Comparison of ENCODE assay signal across 26 cellular contexts in genomic region chr15:80818996-80819395, GRCh38. TPM values are rescaled to one million over a fixed set of nuclear protein-coding genes. Genes with fewer than 3 reads are reported as not detected.
DNase-seq lines count a peak whose midpoint lies in the region; ATAC-seq lines count a peak whose summit lies in the region.
"Had no signal": no experiment of that assay in that cellular context is flagged by ENCODE, and none has a peak within 500 bp of the region (broad histone marks: within the 10 kb centered on the region; RNA-seq: fewer than 3 reads in every experiment).

No MANE protein-coding gene starts in this region.

- no peaks in the 10 kb centered on the region for H3K9me3 Mint-ChIP-seq in activated naive CD8-positive, alpha-beta T cell treated with anti-CD3 and anti-CD28 coated beads, Interleukin-2, amount 50 U/mL, for 24 hours
- H3K9me3 Mint-ChIP-seq: activated naive CD4-positive, alpha-beta T cell treated with anti-CD3 and anti-CD28 coated beads, Interleukin-2, amount 10 ng/mL, durations not matched to agents 7 days and 5 days; central memory CD8-positive, alpha-beta T cell had no signal

- peaks cover 6% of the 10 kb centered on the region for H3K27me3 Mint-ChIP-seq in activated naive CD8-positive, alpha-beta T cell treated with anti-CD3 and anti-CD28 coated beads, Interleukin-2, amount 50 U/mL, for 24 hours

- ATAC-seq in left ventricle myocardium superior (peak; percentile 38), Right ventricle myocardium inferior (no peak)
- ATAC-seq in activated naive CD8-positive, alpha-beta T cell treated with anti-CD3 and anti-CD28 coated beads, Interleukin-2, amount 50 U/mL, for 24 hours: no peak
- ATAC-seq: activated T-cell treated with anti-CD3 and anti-CD28 coated beads, Interleukin-2, amount 50 U/mL, for 72 hours had no signal

- intact Hi-C loops in left ventricle myocardium superior (cut with micrococcal nuclease) (no loop called here), Right ventricle myocardium inferior (cut with DNase I) (no loop called here)

- H3K27ac Mint-ChIP-seq in activated naive CD8-positive, alpha-beta T cell treated with anti-CD3 and anti-CD28 coated beads, Interleukin-2, amount 50 U/mL, for 24 hours: no peak overlapping the region
- H3K27ac Mint-ChIP-seq: activated naive CD4-positive, alpha-beta T cell treated with anti-CD3 and anti-CD28 coated beads, Interleukin-2, amount 10 ng/mL, durations not matched to agents 7 days and 5 days; activated T-cell treated with anti-CD3 and anti-CD28 coated beads, Interleukin-2, amount 50 U/mL, for 72 hours had no signal

- peak overlapping the region; percentile 72 for H3K27ac ChIP-seq in angular gyrus (ENCODE audit: low read depth, low read length)
- H3K27ac ChIP-seq: heart left ventricle, PC-9, SJSA1 had no signal

- no peak for DNase-seq in left ventricle myocardium superior
- no peak for DNase-seq in Right ventricle myocardium inferior (ENCODE audit: missing footprints)
- peak; percentile 44 for DNase-seq in myocyte (ENCODE audit: low read depth)
- no peak for DNase-seq in NCI-H446 (lab: John Stamatoyannopoulos, UW)
- DNase-seq in activated naive CD8-positive, alpha-beta T cell treated with anti-CD3 and anti-CD28 coated beads, Interleukin-2, amount 50 U/mL, for 24 hours: no peak
- no peak for DNase-seq in NCI-H187 treated with DMSO at 0.1 percent for 48 hours (lab: John Stamatoyannopoulos, UW)
- no peak for DNase-seq in stimulated activated CD4-positive, alpha-beta T cell treated with anti-CD3 and anti-CD28 coated beads, Interleukin-12 subunit alpha, Interleukin-12 subunit beta, amount 100 ng/mL, for 4 hours
- DNase-seq: ACHN; activated CD4-positive, alpha-beta T cell treated with anti-CD3 and anti-CD28 coated beads for 1 hour; activated CD8-positive, alpha-beta memory T cell treated with anti-CD3 and anti-CD28 coated beads for 24 hours; activated naive CD4-positive, alpha-beta T cell treated with anti-CD3 and anti-CD28 coated beads, Interleukin-2, amount 10 ng/mL, durations not matched to agents 7 days and 5 days; activated T-cell treated with anti-CD3 and anti-CD28 coated beads, Interleukin-2, amount 50 U/mL, for 72 hours; amygdala; COR-L47; DND-41; effector CD8-positive, alpha-beta T cell; heart left ventricle; NCI-H1092 treated with DMSO at 0.1 percent for 48 hours; NCI-H2029; NCI-H345; NCI-H82; PC-9 had no signal

- no peak overlapping the region for H3K4me3 Mint-ChIP-seq in activated naive CD8-positive, alpha-beta T cell treated with anti-CD3 and anti-CD28 coated beads, Interleukin-2, amount 50 U/mL, for 24 hours
- H3K4me3 Mint-ChIP-seq: activated naive CD4-positive, alpha-beta T cell treated with anti-CD3 and anti-CD28 coated beads, Interleukin-2, amount 10 ng/mL, durations not matched to agents 7 days and 5 days; activated T-cell treated with anti-CD3 and anti-CD28 coated beads, Interleukin-2, amount 50 U/mL, for 72 hours; central memory CD8-positive, alpha-beta T cell had no signal

- no peaks in the 10 kb centered on the region for H3K4me1 Mint-ChIP-seq in activated naive CD8-positive, alpha-beta T cell treated with anti-CD3 and anti-CD28 coated beads, Interleukin-2, amount 50 U/mL, for 24 hours
- H3K4me1 Mint-ChIP-seq: activated naive CD4-positive, alpha-beta T cell treated with anti-CD3 and anti-CD28 coated beads, Interleukin-2, amount 10 ng/mL, durations not matched to agents 7 days and 5 days; central memory CD8-positive, alpha-beta T cell had no signal

- no peaks in the 10 kb centered on the region for H3K36me3 Mint-ChIP-seq in activated naive CD8-positive, alpha-beta T cell treated with anti-CD3 and anti-CD28 coated beads, Interleukin-2, amount 50 U/mL, for 24 hours (ENCODE audit: low read depth)
- H3K36me3 Mint-ChIP-seq: activated naive CD4-positive, alpha-beta T cell treated with anti-CD3 and anti-CD28 coated beads, Interleukin-2, amount 10 ng/mL, durations not matched to agents 7 days and 5 days had no signal

RNA-seq across cellular contexts. Expression of gene CEMIP, which starts 39.8 kb away (rescaled TPM):
- total RNA-seq in left ventricle myocardium superior (not detected), Right ventricle myocardium inferior (0.14 TPM), myocyte (13.9 and 17.2 TPM in 2 replicates)
- polyA plus RNA-seq in myocyte (2012): 180 TPM
- total RNA-seq: T-helper 1 cell treated with Interleukin-12 subunit alpha and Interleukin-12 subunit beta and Interleukin-4 antibody, amounts not matched to agents 30 ng/mL and 1 ng/mL, for 36 hours had no signal

Comparison
In these comparisons a context has a peak if more than half of its experiments do, and no peak if none do; other contexts are left out.
1. RNA of gene CEMIP, which starts 39.8 kb away (total RNA-seq): 13.9 to 17.2 TPM in myocyte; 0.14 TPM in Right ventricle myocardium inferior (single experiment) and not detected in left ventricle myocardium superior (single experiment); every median in the first group is over 10 times any median in the second.